Comparison of ENCODE assay signal across 1 cellular context in the genomic region with DNA sequence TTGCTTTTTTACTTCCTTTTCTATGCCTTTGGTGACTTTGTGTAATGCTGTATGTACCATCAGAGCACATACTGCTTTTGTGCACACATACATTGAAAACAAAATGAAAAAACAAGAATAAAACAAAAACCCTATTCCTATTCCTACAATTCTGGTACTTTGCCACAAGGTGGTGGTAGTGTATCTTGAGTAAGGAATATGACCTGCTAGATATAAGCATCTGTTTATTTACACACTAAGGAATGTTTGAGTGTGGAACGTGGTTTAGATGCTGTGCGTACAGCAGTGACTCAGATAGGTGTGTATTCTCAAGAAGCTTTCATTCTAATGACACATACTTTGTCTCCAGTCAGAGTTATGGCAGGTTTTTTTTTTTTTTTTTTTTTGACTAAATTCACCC.
TF ChIP-seq lines count a peak whose summit lies in the region.

No MANE protein-coding gene starts in this region.

TF ChIP-seq in HepG2, 621 proteins besides CTCF, POLR2A, EP300 and RAD21 (continued from another document and continues in another):
- TF ChIP-seq, protein P1, sequence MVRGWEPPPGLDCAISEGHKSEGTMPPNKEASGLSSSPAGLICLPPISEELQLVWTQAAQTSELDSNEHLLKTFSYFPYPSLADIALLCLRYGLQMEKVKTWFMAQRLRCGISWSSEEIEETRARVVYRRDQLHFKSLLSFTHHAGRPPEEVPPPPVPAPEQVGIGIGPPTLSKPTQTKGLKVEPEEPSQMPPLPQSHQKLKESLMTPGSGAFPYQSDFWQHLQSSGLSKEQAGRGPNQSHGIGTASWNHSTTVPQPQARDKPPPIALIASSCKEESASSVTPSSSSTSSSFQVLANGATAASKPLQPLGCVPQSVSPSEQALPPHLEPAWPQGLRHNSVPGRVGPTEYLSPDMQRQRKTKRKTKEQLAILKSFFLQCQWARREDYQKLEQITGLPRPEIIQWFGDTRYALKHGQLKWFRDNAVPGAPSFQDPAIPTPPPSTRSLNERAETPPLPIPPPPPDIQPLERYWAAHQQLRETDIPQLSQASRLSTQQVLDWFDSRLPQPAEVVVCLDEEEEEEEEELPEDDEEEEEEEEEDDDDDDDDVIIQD (CRISPR knock-in tag; IDR thresholded peaks at IDR 0.05; ENCODE audit: low read depth), result peak; percentile 80
- TF ChIP-seq DR1 (CRISPR knock-in tag; IDR thresholded peaks at IDR 0.05) (no peak), TCF12 (IDR thresholded peaks at IDR 0.05) (no peak), TCF12 (CRISPR knock-in tag; IDR thresholded peaks at IDR 0.05) (no peak), SMAD3 (CRISPR knock-in tag; IDR thresholded peaks at IDR 0.05) (no peak), CREB1 (IDR thresholded peaks at IDR 0.05) (0 out of 2 replicates have a peak, but pooled peaks have one; percentile 8), CREB1 (CRISPR knock-in tag; IDR thresholded peaks at IDR 0.05) (0 out of 2 replicates have a peak, but pooled peaks have one; percentile 34), ZBTB2 (CRISPR knock-in tag; IDR thresholded peaks at IDR 0.05; ENCODE audit: low read depth) (no peak), SATB2 (CRISPR knock-in tag; IDR thresholded peaks at IDR 0.05) (no peak), KLF16 (CRISPR knock-in tag; IDR thresholded peaks at IDR 0.05) (peak in 1 of 2 experiments; percentile 43; a peak in 1 of 4 replicates), CSRNP2 (CRISPR knock-in tag; conservative IDR thresholded peaks at IDR 0.05; ENCODE audit: low read depth) (no peak), ZNF572 (CRISPR knock-in tag; IDR thresholded peaks at IDR 0.05) (no peak), SIN3B (IDR thresholded peaks at IDR 0.05; ENCODE audit: low read length) (0 out of 2 replicates have a peak, but pooled peaks have one; percentile 20), ZNF251 (CRISPR knock-in tag; IDR thresholded peaks at IDR 0.05) (no peak), SMC3 (IDR thresholded peaks at IDR 0.05; ENCODE audit: low read length) (peak; percentile 99), GATAD2A (CRISPR knock-in tag; IDR thresholded peaks at IDR 0.05) (peak; percentile 85), TAF15 (IDR thresholded peaks at IDR 0.05; ENCODE audit: low read depth, low read length, poor library complexity, severe bottlenecking) (no peak), IRF2 (CRISPR knock-in tag; IDR thresholded peaks at IDR 0.05) (peak; percentile 44; the same call in 1 of the 2 replicates), SOX6 (IDR thresholded peaks at IDR 0.05) (no peak), SOX6 (CRISPR knock-in tag; IDR thresholded peaks at IDR 0.05) (no peak), GTF2F1 (IDR thresholded peaks at IDR 0.05; ENCODE audit: low read length) (no peak), DRAP1 (CRISPR knock-in tag; IDR thresholded peaks at IDR 0.05) (peak; percentile 38; the same call in 1 of the 2 replicates), THAP11 (CRISPR knock-in tag; IDR thresholded peaks at IDR 0.05) (peak; percentile 58), CBX1 (IDR thresholded peaks at IDR 0.05; ENCODE audit: low read depth) (no peak), ZNF256 (CRISPR knock-in tag; conservative IDR thresholded peaks at IDR 0.05) (no peak), GABPB1 (CRISPR knock-in tag; IDR thresholded peaks at IDR 0.05) (no peak), SMARCE1 (IDR thresholded peaks at IDR 0.05; ENCODE audit: borderline replicate concordance) (no peak), ZMAT3 (CRISPR knock-in tag; conservative IDR thresholded peaks at IDR 0.05) (no peak), SKIL (CRISPR knock-in tag; IDR thresholded peaks at IDR 0.05; ENCODE audit: borderline replicate concordance) (no peak), HMGA1 (CRISPR knock-in tag; conservative IDR thresholded peaks at IDR 0.05) (no peak), HIC2 (CRISPR knock-in tag; IDR thresholded peaks at IDR 0.05; ENCODE audit: low read depth) (no peak), ONECUT2 (CRISPR knock-in tag; IDR thresholded peaks at IDR 0.05) (no peak), ATAD3A (CRISPR knock-in tag; IDR thresholded peaks at IDR 0.05) (no peak), ZNF224 (CRISPR knock-in tag; IDR thresholded peaks at IDR 0.05) (no peak)
- TF ChIP-seq, protein P2, sequence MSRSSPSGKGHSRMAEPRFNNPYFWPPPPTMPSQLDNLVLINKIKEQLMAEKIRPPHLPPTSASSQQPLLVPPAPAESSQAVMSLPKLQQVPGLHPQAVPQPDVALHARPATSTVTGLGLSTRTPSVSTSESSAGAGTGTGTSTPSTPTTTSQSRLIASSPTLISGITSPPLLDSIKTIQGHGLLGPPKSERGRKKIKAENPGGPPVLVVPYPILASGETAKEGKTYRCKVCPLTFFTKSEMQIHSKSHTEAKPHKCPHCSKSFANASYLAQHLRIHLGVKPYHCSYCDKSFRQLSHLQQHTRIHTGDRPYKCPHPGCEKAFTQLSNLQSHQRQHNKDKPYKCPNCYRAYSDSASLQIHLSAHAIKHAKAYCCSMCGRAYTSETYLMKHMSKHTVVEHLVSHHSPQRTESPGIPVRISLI (CRISPR knock-in tag; IDR thresholded peaks at IDR 0.05; ENCODE audit: borderline replicate concordance), result peak; percentile 82; the same call in 1 of the 2 replicates
- TF ChIP-seq, protein P3, sequence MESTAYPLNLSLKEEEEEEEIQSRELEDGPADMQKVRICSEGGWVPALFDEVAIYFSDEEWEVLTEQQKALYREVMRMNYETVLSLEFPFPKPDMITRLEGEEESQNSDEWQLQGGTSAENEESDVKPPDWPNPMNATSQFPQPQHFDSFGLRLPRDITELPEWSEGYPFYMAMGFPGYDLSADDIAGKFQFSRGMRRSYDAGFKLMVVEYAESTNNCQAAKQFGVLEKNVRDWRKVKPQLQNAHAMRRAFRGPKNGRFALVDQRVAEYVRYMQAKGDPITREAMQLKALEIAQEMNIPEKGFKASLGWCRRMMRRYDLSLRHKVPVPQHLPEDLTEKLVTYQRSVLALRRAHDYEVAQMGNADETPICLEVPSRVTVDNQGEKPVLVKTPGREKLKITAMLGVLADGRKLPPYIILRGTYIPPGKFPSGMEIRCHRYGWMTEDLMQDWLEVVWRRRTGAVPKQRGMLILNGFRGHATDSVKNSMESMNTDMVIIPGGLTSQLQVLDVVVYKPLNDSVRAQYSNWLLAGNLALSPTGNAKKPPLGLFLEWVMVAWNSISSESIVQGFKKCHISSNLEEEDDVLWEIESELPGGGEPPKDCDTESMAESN (CRISPR knock-in tag; conservative IDR thresholded peaks at IDR 0.05), result peak; percentile 20; the same call in 1 of the 2 replicates
- TF ChIP-seq, protein P4, sequence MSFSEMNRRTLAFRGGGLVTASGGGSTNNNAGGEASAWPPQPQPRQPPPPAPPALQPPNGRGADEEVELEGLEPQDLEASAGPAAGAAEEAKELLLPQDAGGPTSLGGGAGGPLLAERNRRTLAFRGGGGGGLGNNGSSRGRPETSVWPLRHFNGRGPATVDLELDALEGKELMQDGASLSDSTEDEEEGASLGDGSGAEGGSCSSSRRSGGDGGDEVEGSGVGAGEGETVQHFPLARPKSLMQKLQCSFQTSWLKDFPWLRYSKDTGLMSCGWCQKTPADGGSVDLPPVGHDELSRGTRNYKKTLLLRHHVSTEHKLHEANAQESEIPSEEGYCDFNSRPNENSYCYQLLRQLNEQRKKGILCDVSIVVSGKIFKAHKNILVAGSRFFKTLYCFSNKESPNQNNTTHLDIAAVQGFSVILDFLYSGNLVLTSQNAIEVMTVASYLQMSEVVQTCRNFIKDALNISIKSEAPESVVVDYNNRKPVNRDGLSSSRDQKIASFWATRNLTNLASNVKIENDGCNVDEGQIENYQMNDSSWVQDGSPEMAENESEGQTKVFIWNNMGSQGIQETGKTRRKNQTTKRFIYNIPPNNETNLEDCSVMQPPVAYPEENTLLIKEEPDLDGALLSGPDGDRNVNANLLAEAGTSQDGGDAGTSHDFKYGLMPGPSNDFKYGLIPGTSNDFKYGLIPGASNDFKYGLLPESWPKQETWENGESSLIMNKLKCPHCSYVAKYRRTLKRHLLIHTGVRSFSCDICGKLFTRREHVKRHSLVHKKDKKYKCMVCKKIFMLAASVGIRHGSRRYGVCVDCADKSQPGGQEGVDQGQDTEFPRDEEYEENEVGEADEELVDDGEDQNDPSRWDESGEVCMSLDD (CRISPR knock-in tag; IDR thresholded peaks at IDR 0.05; ENCODE audit: borderline replicate concordance), result no peak
- TF ChIP-seq, protein P5, sequence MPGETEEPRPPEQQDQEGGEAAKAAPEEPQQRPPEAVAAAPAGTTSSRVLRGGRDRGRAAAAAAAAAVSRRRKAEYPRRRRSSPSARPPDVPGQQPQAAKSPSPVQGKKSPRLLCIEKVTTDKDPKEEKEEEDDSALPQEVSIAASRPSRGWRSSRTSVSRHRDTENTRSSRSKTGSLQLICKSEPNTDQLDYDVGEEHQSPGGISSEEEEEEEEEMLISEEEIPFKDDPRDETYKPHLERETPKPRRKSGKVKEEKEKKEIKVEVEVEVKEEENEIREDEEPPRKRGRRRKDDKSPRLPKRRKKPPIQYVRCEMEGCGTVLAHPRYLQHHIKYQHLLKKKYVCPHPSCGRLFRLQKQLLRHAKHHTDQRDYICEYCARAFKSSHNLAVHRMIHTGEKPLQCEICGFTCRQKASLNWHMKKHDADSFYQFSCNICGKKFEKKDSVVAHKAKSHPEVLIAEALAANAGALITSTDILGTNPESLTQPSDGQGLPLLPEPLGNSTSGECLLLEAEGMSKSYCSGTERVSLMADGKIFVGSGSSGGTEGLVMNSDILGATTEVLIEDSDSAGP (CRISPR knock-in tag; IDR thresholded peaks at IDR 0.05; ENCODE audit: borderline replicate concordance), result no peak
- TF ChIP-seq, protein P6, sequence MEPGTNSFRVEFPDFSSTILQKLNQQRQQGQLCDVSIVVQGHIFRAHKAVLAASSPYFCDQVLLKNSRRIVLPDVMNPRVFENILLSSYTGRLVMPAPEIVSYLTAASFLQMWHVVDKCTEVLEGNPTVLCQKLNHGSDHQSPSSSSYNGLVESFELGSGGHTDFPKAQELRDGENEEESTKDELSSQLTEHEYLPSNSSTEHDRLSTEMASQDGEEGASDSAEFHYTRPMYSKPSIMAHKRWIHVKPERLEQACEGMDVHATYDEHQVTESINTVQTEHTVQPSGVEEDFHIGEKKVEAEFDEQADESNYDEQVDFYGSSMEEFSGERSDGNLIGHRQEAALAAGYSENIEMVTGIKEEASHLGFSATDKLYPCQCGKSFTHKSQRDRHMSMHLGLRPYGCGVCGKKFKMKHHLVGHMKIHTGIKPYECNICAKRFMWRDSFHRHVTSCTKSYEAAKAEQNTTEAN (CRISPR knock-in tag; conservative IDR thresholded peaks at IDR 0.05), result peak; percentile 91
